ENCODE assay signal across 1 cellular context in the genomic region with DNA sequence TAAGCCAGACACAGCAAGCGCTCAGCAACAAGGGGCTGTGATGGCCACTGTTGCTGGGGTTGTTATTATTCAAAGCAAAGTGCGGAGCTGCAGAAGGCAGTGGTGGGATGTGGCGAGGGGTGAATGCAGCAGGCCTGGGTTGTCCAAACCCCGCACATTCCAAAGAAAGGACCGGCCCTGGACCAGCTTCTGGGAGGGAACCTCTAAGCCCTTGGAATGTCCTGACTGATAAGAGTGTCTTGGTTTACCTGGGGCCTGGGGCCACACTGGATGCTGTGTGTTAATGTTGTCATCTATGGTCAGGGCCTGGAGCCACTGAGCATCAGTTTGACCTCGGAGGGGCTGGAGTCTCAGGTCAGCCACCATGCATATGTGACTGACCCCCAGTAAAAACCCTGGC.
TF ChIP-seq lines count a peak whose summit lies in the region.

No MANE protein-coding gene starts in this region.

TF ChIP-seq in HepG2, 621 proteins besides CTCF, POLR2A, EP300 and RAD21:
- TF ChIP-seq ZFY (CRISPR knock-in tag; IDR thresholded peaks at IDR 0.05) (0 out of 2 replicates have a peak, but pooled peaks have one; percentile 36), ZNF891 (CRISPR knock-in tag; IDR thresholded peaks at IDR 0.05) (0 out of 2 replicates have a peak, but pooled peaks have one; percentile 13), SATB2 (CRISPR knock-in tag; IDR thresholded peaks at IDR 0.05) (no peak), XBP1 (CRISPR knock-in tag; IDR thresholded peaks at IDR 0.05) (no peak), ZNF687 (CRISPR knock-in tag; IDR thresholded peaks at IDR 0.05) (peak; percentile 33; the same call in 1 of the 2 replicates), ZNF317 (CRISPR knock-in tag; IDR thresholded peaks at IDR 0.05) (no peak), ZBTB38 (CRISPR knock-in tag; IDR thresholded peaks at IDR 0.05) (0 out of 2 replicates have a peak, but pooled peaks have one; percentile 40), ATF4 (CRISPR knock-in tag; IDR thresholded peaks at IDR 0.05) (no peak), FOXK2 (IDR thresholded peaks at IDR 0.05) (no peak), SALL2 (CRISPR knock-in tag; IDR thresholded peaks at IDR 0.05) (0 out of 2 replicates have a peak, but pooled peaks have one; percentile 40), BRD4 (CRISPR knock-in tag; IDR thresholded peaks at IDR 0.05) (peak; percentile 78; the same call in 1 of the 2 replicates)
- TF ChIP-seq, protein P1, sequence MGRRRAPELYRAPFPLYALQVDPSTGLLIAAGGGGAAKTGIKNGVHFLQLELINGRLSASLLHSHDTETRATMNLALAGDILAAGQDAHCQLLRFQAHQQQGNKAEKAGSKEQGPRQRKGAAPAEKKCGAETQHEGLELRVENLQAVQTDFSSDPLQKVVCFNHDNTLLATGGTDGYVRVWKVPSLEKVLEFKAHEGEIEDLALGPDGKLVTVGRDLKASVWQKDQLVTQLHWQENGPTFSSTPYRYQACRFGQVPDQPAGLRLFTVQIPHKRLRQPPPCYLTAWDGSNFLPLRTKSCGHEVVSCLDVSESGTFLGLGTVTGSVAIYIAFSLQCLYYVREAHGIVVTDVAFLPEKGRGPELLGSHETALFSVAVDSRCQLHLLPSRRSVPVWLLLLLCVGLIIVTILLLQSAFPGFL (CRISPR knock-in tag; IDR thresholded peaks at IDR 0.05) = 0 out of 2 replicates have a peak, but pooled peaks have one; percentile 27
- TF ChIP-seq, protein P2, sequence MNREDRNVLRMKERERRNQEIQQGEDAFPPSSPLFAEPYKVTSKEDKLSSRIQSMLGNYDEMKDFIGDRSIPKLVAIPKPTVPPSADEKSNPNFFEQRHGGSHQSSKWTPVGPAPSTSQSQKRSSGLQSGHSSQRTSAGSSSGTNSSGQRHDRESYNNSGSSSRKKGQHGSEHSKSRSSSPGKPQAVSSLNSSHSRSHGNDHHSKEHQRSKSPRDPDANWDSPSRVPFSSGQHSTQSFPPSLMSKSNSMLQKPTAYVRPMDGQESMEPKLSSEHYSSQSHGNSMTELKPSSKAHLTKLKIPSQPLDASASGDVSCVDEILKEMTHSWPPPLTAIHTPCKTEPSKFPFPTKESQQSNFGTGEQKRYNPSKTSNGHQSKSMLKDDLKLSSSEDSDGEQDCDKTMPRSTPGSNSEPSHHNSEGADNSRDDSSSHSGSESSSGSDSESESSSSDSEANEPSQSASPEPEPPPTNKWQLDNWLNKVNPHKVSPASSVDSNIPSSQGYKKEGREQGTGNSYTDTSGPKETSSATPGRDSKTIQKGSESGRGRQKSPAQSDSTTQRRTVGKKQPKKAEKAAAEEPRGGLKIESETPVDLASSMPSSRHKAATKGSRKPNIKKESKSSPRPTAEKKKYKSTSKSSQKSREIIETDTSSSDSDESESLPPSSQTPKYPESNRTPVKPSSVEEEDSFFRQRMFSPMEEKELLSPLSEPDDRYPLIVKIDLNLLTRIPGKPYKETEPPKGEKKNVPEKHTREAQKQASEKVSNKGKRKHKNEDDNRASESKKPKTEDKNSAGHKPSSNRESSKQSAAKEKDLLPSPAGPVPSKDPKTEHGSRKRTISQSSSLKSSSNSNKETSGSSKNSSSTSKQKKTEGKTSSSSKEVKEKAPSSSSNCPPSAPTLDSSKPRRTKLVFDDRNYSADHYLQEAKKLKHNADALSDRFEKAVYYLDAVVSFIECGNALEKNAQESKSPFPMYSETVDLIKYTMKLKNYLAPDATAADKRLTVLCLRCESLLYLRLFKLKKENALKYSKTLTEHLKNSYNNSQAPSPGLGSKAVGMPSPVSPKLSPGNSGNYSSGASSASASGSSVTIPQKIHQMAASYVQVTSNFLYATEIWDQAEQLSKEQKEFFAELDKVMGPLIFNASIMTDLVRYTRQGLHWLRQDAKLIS (CRISPR knock-in tag; IDR thresholded peaks at IDR 0.05) = no peak
- TF ChIP-seq, protein P3, sequence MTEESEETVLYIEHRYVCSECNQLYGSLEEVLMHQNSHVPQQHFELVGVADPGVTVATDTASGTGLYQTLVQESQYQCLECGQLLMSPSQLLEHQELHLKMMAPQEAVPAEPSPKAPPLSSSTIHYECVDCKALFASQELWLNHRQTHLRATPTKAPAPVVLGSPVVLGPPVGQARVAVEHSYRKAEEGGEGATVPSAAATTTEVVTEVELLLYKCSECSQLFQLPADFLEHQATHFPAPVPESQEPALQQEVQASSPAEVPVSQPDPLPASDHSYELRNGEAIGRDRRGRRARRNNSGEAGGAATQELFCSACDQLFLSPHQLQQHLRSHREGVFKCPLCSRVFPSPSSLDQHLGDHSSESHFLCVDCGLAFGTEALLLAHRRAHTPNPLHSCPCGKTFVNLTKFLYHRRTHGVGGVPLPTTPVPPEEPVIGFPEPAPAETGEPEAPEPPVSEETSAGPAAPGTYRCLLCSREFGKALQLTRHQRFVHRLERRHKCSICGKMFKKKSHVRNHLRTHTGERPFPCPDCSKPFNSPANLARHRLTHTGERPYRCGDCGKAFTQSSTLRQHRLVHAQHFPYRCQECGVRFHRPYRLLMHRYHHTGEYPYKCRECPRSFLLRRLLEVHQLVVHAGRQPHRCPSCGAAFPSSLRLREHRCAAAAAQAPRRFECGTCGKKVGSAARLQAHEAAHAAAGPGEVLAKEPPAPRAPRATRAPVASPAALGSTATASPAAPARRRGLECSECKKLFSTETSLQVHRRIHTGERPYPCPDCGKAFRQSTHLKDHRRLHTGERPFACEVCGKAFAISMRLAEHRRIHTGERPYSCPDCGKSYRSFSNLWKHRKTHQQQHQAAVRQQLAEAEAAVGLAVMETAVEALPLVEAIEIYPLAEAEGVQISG (CRISPR knock-in tag; IDR thresholded peaks at IDR 0.05) = 0 out of 2 replicates have a peak, but pooled peaks have one; percentile 28
